Comparison of ENCODE assay signal across 26 cellular contexts in genomic region chr5:153901449-153901848, GRCh38.
DNase-seq lines count a peak whose midpoint lies in the region; ATAC-seq, FAIRE-seq and TF ChIP-seq lines count a peak whose summit lies in the region.
"Had no signal": no experiment of that assay in that cellular context is flagged by ENCODE, and none has a peak within 500 bp of the region (broad histone marks: within the 10 kb centered on the region; RNA-seq: fewer than 3 reads in every experiment).

No MANE protein-coding gene starts in this region.

- in situ Hi-C loops in mammary epithelial cell (cut with MboI; ENCODE audit: low sequenced_read_pairs in 2 of 2), result no loop called here

- H3K27ac ChIP-seq in mammary epithelial cell (ENCODE audit: insufficient read depth, low read depth, low read length) (peak overlapping the region; percentile 6), caudate nucleus (ENCODE audit: low read depth, low read length) (no peak overlapping the region), pancreas (no peak overlapping the region), WERI-Rb-1 (no peak overlapping the region)
- H3K27ac ChIP-seq: BLaER1, epithelial cell of prostate, prostate gland, upper lobe of right lung had no signal

- WGBS in mammary epithelial cell (ENCODE audit: low coverage, missing lambda C conversion rate), result 34% methylated on average over 3 of the region's 3 CpGs
- 57 to 59% methylated on average over 3 of the region's 3 CpGs for WGBS in pancreas, 2 donors

- H3K79me2 ChIP-seq in mammary epithelial cell (ENCODE audit: insufficient read depth, low read length), result no peaks in the 10 kb centered on the region

- ATAC-seq in pancreas, result no peak
- no peak for ATAC-seq in left colon
- ATAC-seq: HepG2; stimulated activated naive CD8-positive, alpha-beta T cell treated with anti-CD3 and anti-CD28 coated beads, Interleukin-15, amount 100 ng/mL, for 72 hours; upper lobe of right lung had no signal

- H3K36me3 Mint-ChIP-seq in osteocyte (ENCODE audit: unreplicated experiment), result peaks cover 2% of the 10 kb centered on the region
- H3K36me3 Mint-ChIP-seq: mesothelial cell of epicardium had no signal

- peaks cover 27% of the 10 kb centered on the region for H3K4me1 ChIP-seq in mammary epithelial cell (ENCODE audit: insufficient read depth, low read length)
- no peaks in the 10 kb centered on the region for H3K4me1 ChIP-seq in pancreas
- H3K4me1 ChIP-seq: prostate gland had no signal

- H3K9me3 ChIP-seq in mammary epithelial cell (replicated peaks; ENCODE audit: insufficient read depth, low read length), result no peaks in the 10 kb centered on the region
- H3K9me3 ChIP-seq in pancreas, result no peaks in the 10 kb centered on the region
- H3K9me3 ChIP-seq in WERI-Rb-1 (ENCODE audit: severe bottlenecking), result no peaks in the 10 kb centered on the region
- H3K9me3 ChIP-seq: BLaER1, prostate gland, upper lobe of right lung had no signal

- H3K4me1 Mint-ChIP-seq in osteocyte (ENCODE audit: unreplicated experiment), result peaks cover 82% of the 10 kb centered on the region
- H3K4me1 Mint-ChIP-seq: stimulated activated naive CD8-positive, alpha-beta T cell treated with anti-CD3 and anti-CD28 coated beads, Interleukin-15, amount 100 ng/mL, for 72 hours had no signal

- no peaks in the 10 kb centered on the region for H3K27me3 Mint-ChIP-seq in osteocyte (ENCODE audit: unreplicated experiment)

- TF ChIP-seq CTCF in mammary epithelial cell (conservative IDR thresholded peaks at IDR 0.05 in 1 of 2, IDR thresholded peaks at IDR 0.05 in 1 of 2; ENCODE audit: extremely low read depth in 1 of 2, insufficient read depth in 1 of 2, low read depth in 1 of 2, low read length in 2 of 2), result no peak
- TF ChIP-seq CTCF in osteocyte (IDR thresholded peaks at IDR 0.05), result no peak
- no peak for TF ChIP-seq CTCF in pancreas (IDR thresholded peaks at IDR 0.05)
- TF ChIP-seq CTCF in WERI-Rb-1 (IDR thresholded peaks at IDR 0.05; ENCODE audit: low read depth, low read length), result no peak

- no peaks in the 10 kb centered on the region for H3K27me3 ChIP-seq in mammary epithelial cell (ENCODE audit: insufficient read depth, low read length)
- H3K27me3 ChIP-seq in pancreas, result no peaks in the 10 kb centered on the region
- H3K27me3 ChIP-seq in WERI-Rb-1 (ENCODE audit: insufficient read depth, low read depth, severe bottlenecking), result no peaks in the 10 kb centered on the region
- H3K27me3 ChIP-seq: BLaER1, upper lobe of right lung had no signal

- BruUV-seq in mammary epithelial cell (replicated peaks; lab: Mats Ljungman, UMichigan), result no TSS peak

- H3K4me2 ChIP-seq in mammary epithelial cell (ENCODE audit: insufficient read depth, low read depth, low read length), result peak overlapping the region; percentile 62
- H3K4me2 ChIP-seq: BLaER1 had no signal

- H3K9ac ChIP-seq in mammary epithelial cell (ENCODE audit: insufficient read depth, low read length), result no peak overlapping the region
- H3K9ac ChIP-seq: BLaER1 had no signal

- DNase-seq in A172 (ENCODE audit: low spot score), result peak; percentile 19
- DNase-seq in MV-4-11 (lab: John Stamatoyannopoulos, UW), result peak; percentile 25
- DNase-seq in mammary epithelial cell, result peak; percentile 32
- no peak for DNase-seq in osteocyte (ENCODE audit: extremely low spot score, unreplicated experiment)
- DNase-seq in caudate nucleus (lab: John Stamatoyannopoulos, UW), result no peak
- no peak for DNase-seq in pancreas
- DNase-seq in left colon, result no peak
- DNase-seq in WERI-Rb-1, result no peak
- DNase-seq: activated CD4-positive, alpha-beta T cell treated with anti-CD3 and anti-CD28 coated beads, Interleukin-2, amount 50 U/mL, for 4 hours; activated effector memory CD4-positive, alpha-beta T cell treated with anti-CD3 and anti-CD28 coated beads, Interleukin-2, amount 50 U/mL, for 16 hours; left cardiac atrium; NCI-H1436 treated with DMSO at 0.1 percent for 48 hours; NCI-H2171 treated with DMSO at 0.1 percent for 48 hours; NCI-H526 treated with DMSO at 0.1 percent for 48 hours; OCI-M1; stimulated activated CD4-positive, alpha-beta T cell treated with anti-CD3 and anti-CD28 coated beads, Interleukin-4, amount 100 ng/mL, for 24 hours; stimulated activated naive CD8-positive, alpha-beta T cell treated with anti-CD3 and anti-CD28 coated beads, Interleukin-15, amount 100 ng/mL, for 72 hours; T-helper 2 cell; upper lobe of right lung had no signal

- no peaks in the 10 kb centered on the region for H4K20me1 ChIP-seq in mammary epithelial cell (ENCODE audit: insufficient read depth, low read length)
- H4K20me1 ChIP-seq: BLaER1 had no signal

- intact Hi-C loops in mammary epithelial cell (cut with micrococcal nuclease) (no loop called here), pancreas (cut with DNase I) (no loop called here), left colon (cut with DNase I, micrococcal nuclease) (no loop called here)

- no peak overlapping the region for H3K4me3 ChIP-seq in mammary epithelial cell (replicated peaks in 1 of 3; ENCODE audit: insufficient read depth in 1 of 3, low read depth in 2 of 3, low read length in 3 of 3)
- H3K4me3 ChIP-seq in pancreas, result no peak overlapping the region
- no peak overlapping the region for H3K4me3 ChIP-seq in WERI-Rb-1 (ENCODE audit: low read depth, low read length)
- H3K4me3 ChIP-seq: BLaER1, prostate gland, upper lobe of right lung had no signal

- H3K9me3 Mint-ChIP-seq in osteocyte (ENCODE audit: unreplicated experiment), result peaks cover 6% of the 10 kb centered on the region
- H3K9me3 Mint-ChIP-seq: mesothelial cell of epicardium; neural crest cell; stimulated activated naive CD8-positive, alpha-beta T cell treated with anti-CD3 and anti-CD28 coated beads, Interleukin-15, amount 100 ng/mL, for 72 hours had no signal

- CTCF ChIA-PET in mammary epithelial cell (lab: Charles Lee; ENCODE audit: low non-redundant PET), result no interaction called here

- FAIRE-seq in pancreas (lab: Jason Lieb, UNC), result no peak
- FAIRE-seq: GM18507, HepG2 had no signal

- H3K27ac Mint-ChIP-seq in osteocyte (ENCODE audit: unreplicated experiment), result peak overlapping the region; percentile 95
- H3K27ac Mint-ChIP-seq: stimulated activated naive CD8-positive, alpha-beta T cell treated with anti-CD3 and anti-CD28 coated beads, Interleukin-15, amount 100 ng/mL, for 72 hours had no signal

- peak overlapping the region; percentile 24 for H3K4me3 Mint-ChIP-seq in osteocyte (ENCODE audit: unreplicated experiment)
- H3K4me3 Mint-ChIP-seq: mesothelial cell of epicardium; neural crest cell; stimulated activated naive CD8-positive, alpha-beta T cell treated with anti-CD3 and anti-CD28 coated beads, Interleukin-15, amount 100 ng/mL, for 72 hours had no signal

- peak overlapping the region; percentile 81 for H2AFZ ChIP-seq in mammary epithelial cell (ENCODE audit: low read depth, low read length)

- H3K36me3 ChIP-seq in mammary epithelial cell (ENCODE audit: insufficient read depth, low read length) (no peaks in the 10 kb centered on the region), pancreas (no peaks in the 10 kb centered on the region), WERI-Rb-1 (no peaks in the 10 kb centered on the region)
- H3K36me3 ChIP-seq: BLaER1, prostate gland, upper lobe of right lung had no signal

- dilution Hi-C loops in mammary epithelial cell (cut with HindIII; ENCODE audit: low sequenced_read_pairs), result no loop called here

Comparison
In these comparisons a context has a peak if more than half of its experiments do, and no peak if none do; other contexts are left out.
1. DNase-seq: peak in A172 (single experiment), MV-4-11 (single experiment) and mammary epithelial cell (single experiment); none in osteocyte (single experiment), caudate nucleus (0 of 61), pancreas (0 of 6), left colon (0 of 2) and WERI-Rb-1 (single experiment).